In genomic region chr20:33945391-33946079, GRCh38 we compare ENCODE assay signal across 1 cellular context.
A peak's percentile ranks its signal among the peaks of the same experiment; 100 is the strongest.
TF ChIP-seq lines count a peak whose summit lies in the region.

No MANE protein-coding gene starts in this region.

TF ChIP-seq in HepG2, 621 proteins besides CTCF, POLR2A, EP300 and RAD21 (continued from another document and continues in another):
- TF ChIP-seq ATF4 (CRISPR knock-in tag; IDR thresholded peaks at IDR 0.05) (peak in 1 of 2 experiments; percentile 98; a peak in 2 of 4 replicates), ZNF274 (CRISPR knock-in tag; IDR thresholded peaks at IDR 0.05) (no peak), ZFX (CRISPR knock-in tag; IDR thresholded peaks at IDR 0.05; ENCODE audit: low read depth) (no peak), ZNF460 (CRISPR knock-in tag; IDR thresholded peaks at IDR 0.05; ENCODE audit: borderline replicate concordance) (no peak), JARID2 (CRISPR knock-in tag; IDR thresholded peaks at IDR 0.05; ENCODE audit: insufficient replicate concordance) (no peak), ZNF33A (CRISPR knock-in tag; IDR thresholded peaks at IDR 0.05; ENCODE audit: borderline replicate concordance) (no peak), HOXA7 (CRISPR knock-in tag; IDR thresholded peaks at IDR 0.05) (no peak), ZNF746 (CRISPR knock-in tag; IDR thresholded peaks at IDR 0.05) (no peak), TGIF2 (CRISPR knock-in tag; IDR thresholded peaks at IDR 0.05) (no peak), FOXM1 (CRISPR knock-in tag; IDR thresholded peaks at IDR 0.05) (no peak), RCOR2 (CRISPR knock-in tag; IDR thresholded peaks at IDR 0.05) (no peak), ZNF18 (CRISPR knock-in tag; IDR thresholded peaks at IDR 0.05; ENCODE audit: insufficient replicate concordance) (no peak), CBX5 (CRISPR knock-in tag; IDR thresholded peaks at IDR 0.05; ENCODE audit: borderline replicate concordance) (no peak), DMAP1 (CRISPR knock-in tag; IDR thresholded peaks at IDR 0.05) (no peak), ZNF124 (CRISPR knock-in tag; IDR thresholded peaks at IDR 0.05) (no peak), ZFP1 (CRISPR knock-in tag; IDR thresholded peaks at IDR 0.05) (no peak), ATF6 (CRISPR knock-in tag; conservative IDR thresholded peaks at IDR 0.05) (no peak), RNF2 (conservative IDR thresholded peaks at IDR 0.05; ENCODE audit: low read depth) (no peak), RBAK (CRISPR knock-in tag; IDR thresholded peaks at IDR 0.05) (no peak), KLF9 (CRISPR knock-in tag; IDR thresholded peaks at IDR 0.05; ENCODE audit: low read depth) (no peak), PRDM10 (CRISPR knock-in tag; IDR thresholded peaks at IDR 0.05; ENCODE audit: low read depth) (no peak), REPIN1 (CRISPR knock-in tag; IDR thresholded peaks at IDR 0.05; ENCODE audit: borderline replicate concordance, low read depth) (no peak), ZNF691 (CRISPR knock-in tag; IDR thresholded peaks at IDR 0.05; ENCODE audit: borderline replicate concordance, low read depth) (no peak), ZNF563 (CRISPR knock-in tag; IDR thresholded peaks at IDR 0.05) (no peak), ZNF770 (CRISPR knock-in tag; IDR thresholded peaks at IDR 0.05) (no peak), FOXP1 (IDR thresholded peaks at IDR 0.05) (no peak), FOXP1 (CRISPR knock-in tag; IDR thresholded peaks at IDR 0.05) (peak; percentile 36; the same call in 1 of the 2 replicates), ZNF704 (CRISPR knock-in tag; IDR thresholded peaks at IDR 0.05; ENCODE audit: borderline replicate concordance) (no peak), ZKSCAN1 (IDR thresholded peaks at IDR 0.05; ENCODE audit: low read length) (no peak), ELF3 (CRISPR knock-in tag; IDR thresholded peaks at IDR 0.05) (0 out of 2 replicates have a peak, but pooled peaks have one; percentile 42), MNT (IDR thresholded peaks at IDR 0.05) (no peak), AGO1 (IDR thresholded peaks at IDR 0.05; ENCODE audit: low read depth, low read length, poor library complexity, severe bottlenecking) (no peak), HBP1 (CRISPR knock-in tag; IDR thresholded peaks at IDR 0.05; ENCODE audit: low read depth) (no peak), HMGA1 (CRISPR knock-in tag; conservative IDR thresholded peaks at IDR 0.05) (no peak), HHEX (CRISPR knock-in tag; IDR thresholded peaks at IDR 0.05) (no peak), ZSCAN12 (CRISPR knock-in tag; IDR thresholded peaks at IDR 0.05) (no peak), ZNF281 (CRISPR knock-in tag; IDR thresholded peaks at IDR 0.05; ENCODE audit: borderline replicate concordance) (no peak), SOX13 (IDR thresholded peaks at IDR 0.05) (no peak), SOX13 (CRISPR knock-in tag; conservative IDR thresholded peaks at IDR 0.05 in 1 of 2, IDR thresholded peaks at IDR 0.05 in 1 of 2) (peak in 1 of 2 experiments; percentile 72; a peak in 1 of 4 replicates), IRF2 (CRISPR knock-in tag; IDR thresholded peaks at IDR 0.05) (no peak), ZBTB3 (CRISPR knock-in tag; IDR thresholded peaks at IDR 0.05; ENCODE audit: borderline replicate concordance, low read depth) (no peak), SP1 (IDR thresholded peaks at IDR 0.05) (no peak), SP1 (CRISPR knock-in tag; IDR thresholded peaks at IDR 0.05) (no peak), POGK (CRISPR knock-in tag; conservative IDR thresholded peaks at IDR 0.05) (no peak), IKZF1 (IDR thresholded peaks at IDR 0.05) (no peak)
